1 cellular context compared by ENCODE assay signal in genomic region chr9:91198405-91198804, GRCh38.
TF ChIP-seq lines count a peak whose summit lies in the region.

No MANE protein-coding gene starts in this region.

TF ChIP-seq in A549, 52 proteins besides CTCF, POLR2A, EP300 and RAD21 (continued from another document):
- no peak for TF ChIP-seq ZFP36 (IDR thresholded peaks at IDR 0.05; ENCODE audit: borderline replicate concordance, partially characterized antibody)
- TF ChIP-seq RARB (CRISPR knock-in tag; IDR thresholded peaks at IDR 0.05): no peak
- TF ChIP-seq, protein P1, sequence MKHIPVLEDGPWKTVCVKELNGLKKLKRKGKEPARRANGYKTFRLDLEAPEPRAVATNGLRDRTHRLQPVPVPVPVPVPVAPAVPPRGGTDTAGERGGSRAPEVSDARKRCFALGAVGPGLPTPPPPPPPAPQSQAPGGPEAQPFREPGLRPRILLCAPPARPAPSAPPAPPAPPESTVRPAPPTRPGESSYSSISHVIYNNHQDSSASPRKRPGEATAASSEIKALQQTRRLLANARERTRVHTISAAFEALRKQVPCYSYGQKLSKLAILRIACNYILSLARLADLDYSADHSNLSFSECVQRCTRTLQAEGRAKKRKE (CRISPR knock-in tag; IDR thresholded peaks at IDR 0.05; ENCODE audit: low read depth): no peak
- TF ChIP-seq HOXB13 (CRISPR knock-in tag; IDR thresholded peaks at IDR 0.05; ENCODE audit: low read depth): no peak
- TF ChIP-seq, protein P2, sequence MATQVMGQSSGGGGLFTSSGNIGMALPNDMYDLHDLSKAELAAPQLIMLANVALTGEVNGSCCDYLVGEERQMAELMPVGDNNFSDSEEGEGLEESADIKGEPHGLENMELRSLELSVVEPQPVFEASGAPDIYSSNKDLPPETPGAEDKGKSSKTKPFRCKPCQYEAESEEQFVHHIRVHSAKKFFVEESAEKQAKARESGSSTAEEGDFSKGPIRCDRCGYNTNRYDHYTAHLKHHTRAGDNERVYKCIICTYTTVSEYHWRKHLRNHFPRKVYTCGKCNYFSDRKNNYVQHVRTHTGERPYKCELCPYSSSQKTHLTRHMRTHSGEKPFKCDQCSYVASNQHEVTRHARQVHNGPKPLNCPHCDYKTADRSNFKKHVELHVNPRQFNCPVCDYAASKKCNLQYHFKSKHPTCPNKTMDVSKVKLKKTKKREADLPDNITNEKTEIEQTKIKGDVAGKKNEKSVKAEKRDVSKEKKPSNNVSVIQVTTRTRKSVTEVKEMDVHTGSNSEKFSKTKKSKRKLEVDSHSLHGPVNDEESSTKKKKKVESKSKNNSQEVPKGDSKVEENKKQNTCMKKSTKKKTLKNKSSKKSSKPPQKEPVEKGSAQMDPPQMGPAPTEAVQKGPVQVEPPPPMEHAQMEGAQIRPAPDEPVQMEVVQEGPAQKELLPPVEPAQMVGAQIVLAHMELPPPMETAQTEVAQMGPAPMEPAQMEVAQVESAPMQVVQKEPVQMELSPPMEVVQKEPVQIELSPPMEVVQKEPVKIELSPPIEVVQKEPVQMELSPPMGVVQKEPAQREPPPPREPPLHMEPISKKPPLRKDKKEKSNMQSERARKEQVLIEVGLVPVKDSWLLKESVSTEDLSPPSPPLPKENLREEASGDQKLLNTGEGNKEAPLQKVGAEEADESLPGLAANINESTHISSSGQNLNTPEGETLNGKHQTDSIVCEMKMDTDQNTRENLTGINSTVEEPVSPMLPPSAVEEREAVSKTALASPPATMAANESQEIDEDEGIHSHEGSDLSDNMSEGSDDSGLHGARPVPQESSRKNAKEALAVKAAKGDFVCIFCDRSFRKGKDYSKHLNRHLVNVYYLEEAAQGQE (IDR thresholded peaks at IDR 0.05): no peak
